Comparison of ENCODE assay signal across 17 cellular contexts in genomic region chr3:46206284-46206683, GRCh38. TPM values are rescaled to one million over a fixed set of nuclear protein-coding genes. Genes with fewer than 3 reads are reported as not detected.
A peak's percentile ranks its signal among the peaks of the same experiment; 100 is the strongest.
DNase-seq lines count a peak whose midpoint lies in the region; ATAC-seq and TF ChIP-seq lines count a peak whose summit lies in the region.
"Had no signal": no experiment of that assay in that cellular context is flagged by ENCODE, and none has a peak within 500 bp of the region (broad histone marks: within the 10 kb centered on the region; RNA-seq: fewer than 3 reads in every experiment).

No MANE protein-coding gene starts in this region.

- ATAC-seq in left lung (peak; percentile 5), HG02885 (IDR thresholded peaks at IDR 0.05; ENCODE audit: poor library complexity, unreplicated experiment) (no peak)
- ATAC-seq: SK-N-SH treated with all-trans-retinoic acid at 6 μM for 48 hours had no signal

- TF ChIP-seq CTCF in left lung (IDR thresholded peaks at IDR 0.05) = no peak
- TF ChIP-seq CTCF in stomach (IDR thresholded peaks at IDR 0.05) = no peak
- no peak for TF ChIP-seq CTCF in thyroid gland (IDR thresholded peaks at IDR 0.05)

- intact Hi-C loops in activated T-helper 1 cell treated with anti-CD3 and anti-CD28 coated beads, Interleukin-12 subunit alpha, Interleukin-12 subunit beta, Interleukin-2, Interleukin-4 antibody, amounts not matched to agents 30 ng/mL and 10 ng/mL and 1 ng/mL, durations not matched to agents 14 hours and 24 hours and 36 hours (cut with micrococcal nuclease) = loop anchor here (5.0 kb wide), 1 partner anchor 244 kb away; no protein-coding TSS in a partner anchor
- intact Hi-C loops in left lung (cut with DNase I) = no loop called here
- intact Hi-C loops in stomach (cut with DNase I; ENCODE audit: low total_unique reads) = no loop called here
- intact Hi-C loops in thyroid gland (cut with DNase I) = no loop called here

- WGBS in stomach, 5 donors = 60 to 72% (median 65%) methylated on average over 4 of the region's 4 CpGs
- 66 to 84% methylated on average over 4 of the region's 4 CpGs for WGBS in thyroid gland, 2 donors

- H3K4me1 Mint-ChIP-seq in T-helper 2 cell treated with Interferon-gamma antibody and Interleukin-4, amounts not matched to agents 5 μg/mL and 100 μg/mL, for 36 hours (ENCODE audit: low read depth) = peaks cover 24% of the 10 kb centered on the region
- H3K4me1 Mint-ChIP-seq in activated T-helper 1 cell treated with anti-CD3 and anti-CD28 coated beads, Interleukin-12 subunit alpha, Interleukin-12 subunit beta, Interleukin-2, Interleukin-4 antibody, amounts not matched to agents 30 ng/mL and 10 ng/mL and 1 ng/mL, durations not matched to agents 14 hours and 24 hours and 36 hours (ENCODE audit: low read depth) = peaks cover 70% of the 10 kb centered on the region
- H3K4me1 Mint-ChIP-seq: nephron had no signal

- H3K36me3 Mint-ChIP-seq in T-helper 2 cell treated with Interferon-gamma antibody and Interleukin-4, amounts not matched to agents 5 μg/mL and 100 μg/mL, for 36 hours (ENCODE audit: low read depth) = peaks cover 4% of the 10 kb centered on the region
- peaks cover 35% of the 10 kb centered on the region for H3K36me3 Mint-ChIP-seq in activated T-helper 1 cell treated with anti-CD3 and anti-CD28 coated beads, Interleukin-12 subunit alpha, Interleukin-12 subunit beta, Interleukin-2, Interleukin-4 antibody, amounts not matched to agents 30 ng/mL and 10 ng/mL and 1 ng/mL, durations not matched to agents 14 hours and 24 hours and 36 hours (ENCODE audit: low read depth)

- H3K9me3 Mint-ChIP-seq in T-helper 2 cell treated with Interferon-gamma antibody and Interleukin-4, amounts not matched to agents 5 μg/mL and 100 μg/mL, for 36 hours = no peaks in the 10 kb centered on the region
- no peaks in the 10 kb centered on the region for H3K9me3 Mint-ChIP-seq in activated T-helper 1 cell treated with anti-CD3 and anti-CD28 coated beads, Interleukin-12 subunit alpha, Interleukin-12 subunit beta, Interleukin-2, Interleukin-4 antibody, amounts not matched to agents 30 ng/mL and 10 ng/mL and 1 ng/mL, durations not matched to agents 14 hours and 24 hours and 36 hours
- H3K9me3 Mint-ChIP-seq: CD4-positive, alpha-beta T cell; nephron had no signal

- peak overlapping the region in 1 of 2 donors; percentile 55 for H3K4me3 ChIP-seq in left lung
- peak overlapping the region in 3 of 4 donors; percentile 20 to 32 (median 31) for H3K4me3 ChIP-seq in stomach
- H3K4me3 ChIP-seq in thyroid gland (replicated peaks in 1 of 3) = no peak overlapping the region
- H3K4me3 ChIP-seq: MG63 had no signal

- TF ChIP-seq POLR2A in stomach (IDR thresholded peaks at IDR 0.05) (no peak), thyroid gland (IDR thresholded peaks at IDR 0.05) (no peak)

- DNase-seq in T-helper 2 cell treated with Interferon-gamma antibody and Interleukin-4, amounts not matched to agents 5 μg/mL and 100 μg/mL, for 36 hours (ENCODE audit: low spot score) = no peak
- DNase-seq in T-helper 2 cell (no peak), left lung (no peak), stomach (no peak), thyroid gland (no peak), NCI-H510A (lab: John Stamatoyannopoulos, UW) (no peak)
- DNase-seq in activated T-helper 1 cell treated with anti-CD3 and anti-CD28 coated beads, Interleukin-12 subunit alpha, Interleukin-12 subunit beta, Interleukin-2, Interleukin-4 antibody, amounts not matched to agents 30 ng/mL and 10 ng/mL and 1 ng/mL, durations not matched to agents 14 hours and 24 hours and 36 hours (ENCODE audit: low spot score) = no peak
- DNase-seq: 8988T; activated naive CD4-positive, alpha-beta T cell treated with Interleukin-2 at 50 U/mL for 16 hours; CD4-positive, alpha-beta T cell; left cardiac atrium; MG63; NCI-H2081 treated with DMSO at 0.1 percent for 48 hours; NCI-H526 treated with DMSO at 0.1 percent for 48 hours had no signal

- peak overlapping the region; percentile 58 for H3K4me3 Mint-ChIP-seq in T-helper 2 cell treated with Interferon-gamma antibody and Interleukin-4, amounts not matched to agents 5 μg/mL and 100 μg/mL, for 36 hours
- peak overlapping the region; percentile 78 for H3K4me3 Mint-ChIP-seq in activated T-helper 1 cell treated with anti-CD3 and anti-CD28 coated beads, Interleukin-12 subunit alpha, Interleukin-12 subunit beta, Interleukin-2, Interleukin-4 antibody, amounts not matched to agents 30 ng/mL and 10 ng/mL and 1 ng/mL, durations not matched to agents 14 hours and 24 hours and 36 hours
- H3K4me3 Mint-ChIP-seq: CD4-positive, alpha-beta T cell; nephron had no signal

- peaks cover 19% of the 10 kb centered on the region for H3K27me3 Mint-ChIP-seq in T-helper 2 cell treated with Interferon-gamma antibody and Interleukin-4, amounts not matched to agents 5 μg/mL and 100 μg/mL, for 36 hours (ENCODE audit: low read depth)
- peaks cover 1% of the 10 kb centered on the region for H3K27me3 Mint-ChIP-seq in activated T-helper 1 cell treated with anti-CD3 and anti-CD28 coated beads, Interleukin-12 subunit alpha, Interleukin-12 subunit beta, Interleukin-2, Interleukin-4 antibody, amounts not matched to agents 30 ng/mL and 10 ng/mL and 1 ng/mL, durations not matched to agents 14 hours and 24 hours and 36 hours (ENCODE audit: insufficient read depth)
- H3K27me3 Mint-ChIP-seq: CD4-positive, alpha-beta T cell had no signal

- no peak overlapping the region for H3K27ac Mint-ChIP-seq in T-helper 2 cell treated with Interferon-gamma antibody and Interleukin-4, amounts not matched to agents 5 μg/mL and 100 μg/mL, for 36 hours
- peak overlapping the region; percentile 36 for H3K27ac Mint-ChIP-seq in activated T-helper 1 cell treated with anti-CD3 and anti-CD28 coated beads, Interleukin-12 subunit alpha, Interleukin-12 subunit beta, Interleukin-2, Interleukin-4 antibody, amounts not matched to agents 30 ng/mL and 10 ng/mL and 1 ng/mL, durations not matched to agents 14 hours and 24 hours and 36 hours
- H3K27ac Mint-ChIP-seq: CD4-positive, alpha-beta T cell; nephron had no signal

- H3K4me1 ChIP-seq in left lung (peaks cover 0 to 70% of the 10 kb centered on the region in 2 donors), stomach (peaks cover 0 to 29% (median 0%) of the 10 kb centered on the region in 4 donors), thyroid gland (no peaks in the 10 kb centered on the region)

- H3K27me3 ChIP-seq in left lung (no peaks in the 10 kb centered on the region), stomach (no peaks in the 10 kb centered on the region), thyroid gland (no peaks in the 10 kb centered on the region)
- H3K27me3 ChIP-seq: MG63 had no signal

- TF ChIP-seq EP300 in stomach (IDR thresholded peaks at IDR 0.05) = no peak

- H3K9me3 ChIP-seq in left lung = no peaks in the 10 kb centered on the region
- H3K9me3 ChIP-seq in stomach = no peaks in the 10 kb centered on the region
- no peaks in the 10 kb centered on the region for H3K9me3 ChIP-seq in thyroid gland
- H3K9me3 ChIP-seq: MG63 had no signal

- H3K27ac ChIP-seq in left lung (peak overlapping the region in 1 of 2 donors; percentile 91), stomach (peak overlapping the region in 3 of 5 donors; percentile 26 to 71 (median 70)), thyroid gland (no peak overlapping the region)

- H3K36me3 ChIP-seq in left lung (peaks cover 0 to 43% of the 10 kb centered on the region in 2 donors), stomach (no peaks in the 10 kb centered on the region), thyroid gland (no peaks in the 10 kb centered on the region)
- H3K36me3 ChIP-seq: MG63 had no signal

RNA-seq across cellular contexts. Expression of gene CCR1, which starts 1.8 kb away (rescaled TPM):
- total RNA-seq in activated T-helper 1 cell treated with anti-CD3 and anti-CD28 coated beads, Interleukin-12 subunit alpha, Interleukin-12 subunit beta, Interleukin-2, Interleukin-4 antibody, amounts not matched to agents 30 ng/mL and 10 ng/mL and 1 ng/mL, durations not matched to agents 14 hours and 24 hours and 36 hours = 22.6 and 23.2 TPM in 2 replicates
- total RNA-seq in left lung (10 to 100 TPM; 18.9 to 84.5 TPM), stomach (1 to 10 TPM in 2 of 5 donors, not detected in 3; 1.4 to 2.6 TPM), thyroid gland (1 to 10 TPM in 3 of 4 donors, under 1 TPM in 1; 0.98 to 3.4 (median 2.3) TPM)
- polyA plus RNA-seq in stomach = 1 to 10 TPM; 1.2 to 3.1 (median 2.6) TPM

RNA-seq across cellular contexts. Expression of gene CCR3, which starts 36.0 kb away (rescaled TPM):
- total RNA-seq in activated T-helper 1 cell treated with anti-CD3 and anti-CD28 coated beads, Interleukin-12 subunit alpha, Interleukin-12 subunit beta, Interleukin-2, Interleukin-4 antibody, amounts not matched to agents 30 ng/mL and 10 ng/mL and 1 ng/mL, durations not matched to agents 14 hours and 24 hours and 36 hours = 0.29 TPM in 1 of 2 replicates, not detected in the other
- total RNA-seq in left lung = under 1 TPM in 1 of 2 donors, not detected in 1; 0.20 TPM
- total RNA-seq in stomach = 1 to 10 TPM in 2 of 5 donors, not detected in 3; 7.1 to 8.9 TPM
- under 1 TPM in 1 of 3 donors, not detected in 2; 0.05 TPM for polyA plus RNA-seq in stomach
- total RNA-seq in thyroid gland = not detected
- total RNA-seq: CD4-positive, alpha-beta T cell; left cardiac atrium had no signal

Comparison
In these comparisons a context has a peak if more than half of its experiments do, and no peak if none do; other contexts are left out.
1. H3K27ac ChIP-seq: peak in stomach (3 of 5); none in thyroid gland (0 of 3).
2. H3K4me3 ChIP-seq: peak in stomach (3 of 4); none in thyroid gland (0 of 3).